In genomic region chr15:58463815-58464697, GRCh38 we compare ENCODE assay signal across 11 cellular contexts. TPM values are rescaled to one million over a fixed set of nuclear protein-coding genes. Genes with fewer than 3 reads are reported as not detected.
DNase-seq lines count a peak whose midpoint lies in the region; ATAC-seq and TF ChIP-seq lines count a peak whose summit lies in the region.
"Had no signal": no experiment of that assay in that cellular context is flagged by ENCODE, and none has a peak within 500 bp of the region (broad histone marks: within the 10 kb centered on the region; RNA-seq: fewer than 3 reads in every experiment).

No MANE protein-coding gene starts in this region.

- no peaks in the 10 kb centered on the region for H3K36me3 ChIP-seq in BLaER1
- H3K36me3 ChIP-seq: vagina had no signal

- H3K27me3 Mint-ChIP-seq in HFFc6 (ENCODE audit: insufficient read depth) (peaks cover 4% of the 10 kb centered on the region), T-cell (no peaks in the 10 kb centered on the region), chondrocyte (ENCODE audit: low read depth) (no peaks in the 10 kb centered on the region)

- H3K27ac Mint-ChIP-seq in HFFc6 (no peak overlapping the region), T-cell (no peak overlapping the region), chondrocyte (ENCODE audit: unreplicated experiment) (no peak overlapping the region)

- H3K9ac ChIP-seq in BLaER1: no peak overlapping the region

- peaks cover 99% of the 10 kb centered on the region for H3K4me1 ChIP-seq in BLaER1

- H3K4me3 Mint-ChIP-seq in HFFc6 (no peak overlapping the region), T-cell (peak overlapping the region in 1 of 3 donors; percentile 4), chondrocyte (ENCODE audit: unreplicated experiment) (no peak overlapping the region)

- H3K9me3 Mint-ChIP-seq in HFFc6 (no peaks in the 10 kb centered on the region), T-cell (no peaks in the 10 kb centered on the region), chondrocyte (ENCODE audit: low read depth) (no peaks in the 10 kb centered on the region)

- H3K36me3 Mint-ChIP-seq in HFFc6 (ENCODE audit: low read depth): peaks cover 6% of the 10 kb centered on the region
- no peaks in the 10 kb centered on the region for H3K36me3 Mint-ChIP-seq in T-cell
- no peaks in the 10 kb centered on the region for H3K36me3 Mint-ChIP-seq in chondrocyte (ENCODE audit: low read depth)

- H3K4me1 Mint-ChIP-seq in HFFc6 (ENCODE audit: low read depth): peaks cover 57% of the 10 kb centered on the region
- H3K4me1 Mint-ChIP-seq in T-cell: peaks cover 32 to 36% (median 34%) of the 10 kb centered on the region in 3 donors
- peaks cover 16% of the 10 kb centered on the region for H3K4me1 Mint-ChIP-seq in chondrocyte (ENCODE audit: low read depth)

- peak overlapping the region; percentile 59 for H3K4me2 ChIP-seq in BLaER1

- no peak for ATAC-seq in GM21423 (IDR thresholded peaks at IDR 0.05; ENCODE audit: unreplicated experiment)
- ATAC-seq in T-cell (replicated peaks in 1 of 4): no peak

- CTCF ChIA-PET in T-cell (lab: Charles Lee): interaction anchor here in 1 of 2 donors (0.5 kb wide), 1 partner anchor 399 kb away, joined by 3 read pairs; no protein-coding TSS in a partner anchor

- TF ChIP-seq CTCF in HFFc6 (IDR thresholded peaks at IDR 0.05) (no peak), chondrocyte (IDR thresholded peaks at IDR 0.05) (no peak)

- H3K4me3 ChIP-seq in BLaER1: no peak overlapping the region
- H3K4me3 ChIP-seq: vagina had no signal

- H3K9me3 ChIP-seq in BLaER1: no peaks in the 10 kb centered on the region
- H3K9me3 ChIP-seq: vagina had no signal

- H3K27ac ChIP-seq in BLaER1: no peak overlapping the region
- H3K27ac ChIP-seq in epithelial cell of prostate: peak overlapping the region; percentile 5
- H3K27ac ChIP-seq: vagina had no signal

- no peaks in the 10 kb centered on the region for H4K20me1 ChIP-seq in BLaER1

- peak; percentile 47 for DNase-seq in HFFc6
- DNase-seq in NCI-H510A treated with DMSO at 0.1 percent for 48 hours (lab: John Stamatoyannopoulos, UW): peak; percentile 72
- DNase-seq in epithelial cell of prostate (ENCODE audit: low read depth, low spot score): no peak
- DNase-seq in T-cell: no peak
- DNase-seq in chondrocyte (ENCODE audit: low spot score): no peak
- no peak for DNase-seq in NCI-H2171 (lab: John Stamatoyannopoulos, UW)
- DNase-seq: dermis blood vessel endothelial cell had no signal

- no peaks in the 10 kb centered on the region for H3K27me3 ChIP-seq in BLaER1
- H3K27me3 ChIP-seq: vagina had no signal

- POLR2A ChIA-PET in T-cell (lab: Charles Lee): no interaction called here

RNA-seq across cellular contexts. Expression of gene LIPC, which starts 32.3 kb away (rescaled TPM):
- not detected for total RNA-seq in HFFc6 (2021; fragmentation: NEBNext Ultra II Directional; extraction: Animal tissue kit (Norgen Biotek cat#: 25700))
- total RNA-seq in T-cell (1 to 10 TPM in 4 of 5 donors, under 1 TPM in 1; 0.89 to 2.1 (median 1.5) TPM), chondrocyte (not detected in 3 replicates)
- total RNA-seq: frontal cortex, vagina had no signal

Comparison
In these comparisons a context has a peak if more than half of its experiments do, and no peak if none do; other contexts are left out.
1. DNase-seq: peak in HFFc6 (single experiment) and NCI-H510A treated with DMSO at 0.1 percent for 48 hours (single experiment); none in epithelial cell of prostate (single experiment), T-cell (0 of 34), chondrocyte (single experiment) and NCI-H2171 (single experiment).